Comparison of ENCODE assay signal across 16 cellular contexts in the genomic region with DNA sequence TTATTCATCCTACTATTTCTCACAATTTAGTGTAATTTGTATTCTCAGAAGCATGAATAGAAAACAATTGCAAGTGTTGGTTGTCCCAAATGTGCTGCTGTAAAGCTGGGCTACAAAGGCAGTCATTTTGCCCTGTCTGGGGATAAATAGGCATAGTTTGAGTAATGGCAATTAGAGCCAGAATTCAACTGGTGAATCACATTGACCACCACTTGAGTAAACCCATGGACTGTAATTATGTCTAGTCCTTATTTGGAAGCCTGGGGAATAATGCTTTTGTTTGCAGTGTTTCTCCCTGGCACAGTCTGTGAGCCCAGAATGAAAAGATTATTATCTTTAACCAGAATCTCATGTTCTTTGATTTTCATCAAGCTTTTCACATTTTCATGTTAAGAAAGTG. TPM values are rescaled to one million over a fixed set of nuclear protein-coding genes. Genes with fewer than 3 reads are reported as not detected.
A peak's percentile ranks its signal among the peaks of the same experiment; 100 is the strongest.
DNase-seq lines count a peak whose midpoint lies in the region; ATAC-seq and TF ChIP-seq lines count a peak whose summit lies in the region.
"Had no signal": no experiment of that assay in that cellular context is flagged by ENCODE, and none has a peak within 500 bp of the region (broad histone marks: within the 10 kb centered on the region; RNA-seq: fewer than 3 reads in every experiment).

No MANE protein-coding gene starts in this region.

- H3K27me3 Mint-ChIP-seq in brain, result no peaks in the 10 kb centered on the region
- H3K27me3 Mint-ChIP-seq in effector memory CD8-positive, alpha-beta T cell, result no peaks in the 10 kb centered on the region

- peaks cover 42% of the 10 kb centered on the region for H3K4me1 Mint-ChIP-seq in brain
- H3K4me1 Mint-ChIP-seq in effector memory CD8-positive, alpha-beta T cell (ENCODE audit: low read depth in 2 of 2), result no peaks in the 10 kb centered on the region

- peak; percentile 1 for DNase-seq in NCI-H1092 treated with DMSO at 0.1 percent for 48 hours (lab: John Stamatoyannopoulos, UW)
- no peak for DNase-seq in NCI-H1092 (lab: John Stamatoyannopoulos, UW)
- peak; percentile 89 for DNase-seq in NCI-H69 (lab: John Stamatoyannopoulos, UW)
- peak; percentile 50 for DNase-seq in pons (ENCODE audit: low spot score)
- no peak for DNase-seq in NCI-H345 treated with DMSO at 0.1 percent for 48 hours (lab: John Stamatoyannopoulos, UW; ENCODE audit: unreplicated experiment)
- DNase-seq in effector memory CD8-positive, alpha-beta T cell, result no peak
- DNase-seq: HCEC 1CT, NCI-H187, NCI-H226, NCI-H526 treated with DMSO at 0.1 percent for 48 hours, Peyer's patch, SHP77 had no signal

- H3K9me3 Mint-ChIP-seq in brain, result peaks cover 0 to 48% (median 0%) of the 10 kb centered on the region in 5 experiments
- H3K9me3 Mint-ChIP-seq in effector memory CD8-positive, alpha-beta T cell, result peaks cover 2 to 14% of the 10 kb centered on the region in 2 donors
- H3K9me3 Mint-ChIP-seq: T-helper 1 cell treated with Interleukin-12 subunit alpha and Interleukin-12 subunit beta and Interleukin-4 antibody, amounts not matched to agents 30 μg/mL and 1 μg/mL, for 36 hours had no signal

- H3K36me3 Mint-ChIP-seq in brain, result no peaks in the 10 kb centered on the region
- H3K36me3 Mint-ChIP-seq in effector memory CD8-positive, alpha-beta T cell (ENCODE audit: insufficient read depth), result no peaks in the 10 kb centered on the region

- peak overlapping the region in 3 of 5 experiments; percentile 11 to 92 (median 56) for H3K27ac Mint-ChIP-seq in brain
- H3K27ac Mint-ChIP-seq in effector memory CD8-positive, alpha-beta T cell, result no peak overlapping the region
- H3K27ac Mint-ChIP-seq: T-helper 1 cell treated with Interleukin-12 subunit alpha and Interleukin-12 subunit beta and Interleukin-4 antibody, amounts not matched to agents 30 μg/mL and 1 μg/mL, for 36 hours had no signal

- TF ChIP-seq CTCF in brain (conservative IDR thresholded peaks at IDR 0.05), result no peak

- H3K4me3 Mint-ChIP-seq in brain, result no peak overlapping the region
- no peak overlapping the region for H3K4me3 Mint-ChIP-seq in effector memory CD8-positive, alpha-beta T cell
- H3K4me3 Mint-ChIP-seq: T-helper 1 cell treated with Interleukin-12 subunit alpha and Interleukin-12 subunit beta and Interleukin-4 antibody, amounts not matched to agents 30 μg/mL and 1 μg/mL, for 36 hours had no signal

- no peak for ATAC-seq in effector memory CD8-positive, alpha-beta T cell (replicated peaks)
- ATAC-seq in HG02763 (IDR thresholded peaks at IDR 0.05; ENCODE audit: unreplicated experiment), result no peak
- ATAC-seq: SK-N-SH treated with all-trans-retinoic acid at 6 μM for 48 hours had no signal

RNA-seq across cellular contexts. Expression of a gene that starts 30.5 kb away (rescaled TPM):
- polyA plus RNA-seq in brain (ENCODE audit: insufficient read depth, low read depth, low replicate concordance), result 5.4 TPM

Comparison
In these comparisons a context has a peak if more than half of its experiments do, and no peak if none do; other contexts are left out.
1. DNase-seq: peak in NCI-H1092 treated with DMSO at 0.1 percent for 48 hours (single experiment), NCI-H69 (single experiment) and pons (single experiment); none in NCI-H1092 (single experiment), NCI-H345 treated with DMSO at 0.1 percent for 48 hours (single experiment) and effector memory CD8-positive, alpha-beta T cell (0 of 3).
2. H3K27ac Mint-ChIP-seq: peak in brain (3 of 5); none in effector memory CD8-positive, alpha-beta T cell (0 of 2).